ENCODE assay signal across 1 cellular context in genomic region chr1:185819798-185820197, GRCh38.
A peak's percentile ranks its signal among the peaks of the same experiment; 100 is the strongest.
TF ChIP-seq lines count a peak whose summit lies in the region.

No MANE protein-coding gene starts in this region.

TF ChIP-seq in K562, 482 proteins besides CTCF, POLR2A, EP300 and RAD21 (continued from another document):
- TF ChIP-seq ZBTB40 (IDR thresholded peaks at IDR 0.05) (no peak), ZBTB40 (CRISPR knock-in tag; IDR thresholded peaks at IDR 0.05) (no peak), NONO (IDR thresholded peaks at IDR 0.05; ENCODE audit: low read depth in 2 of 2, low read length in 1 of 2) (no peak), ARID1B (IDR thresholded peaks at IDR 0.05) (peak; percentile 82), EHMT2 (IDR thresholded peaks at IDR 0.05) (no peak), TCF7L2 (IDR thresholded peaks at IDR 0.05; ENCODE audit: low read depth, low read length) (no peak), DPF2 (IDR thresholded peaks at IDR 0.05) (peak; percentile 68), TRIM25 (IDR thresholded peaks at IDR 0.05; ENCODE audit: borderline replicate concordance) (no peak), ESRRA (IDR thresholded peaks at IDR 0.05; ENCODE audit: borderline replicate concordance, low read depth) (no peak), HBP1 (CRISPR knock-in tag; IDR thresholded peaks at IDR 0.05) (no peak), ZNF143 (CRISPR knock-in tag; IDR thresholded peaks at IDR 0.05) (no peak), TEAD4 (IDR thresholded peaks at IDR 0.05; ENCODE audit: low read length) (peak; percentile 66), TEAD4 (CRISPR knock-in tag; IDR thresholded peaks at IDR 0.05; ENCODE audit: borderline replicate concordance) (no peak), ZNF444 (CRISPR knock-in tag; IDR thresholded peaks at IDR 0.05) (no peak), TAL1 (IDR thresholded peaks at IDR 0.05) (peak; percentile 52; the same call in 1 of the 2 replicates), DEAF1 (CRISPR knock-in tag; IDR thresholded peaks at IDR 0.05) (no peak), TCF3 (CRISPR knock-in tag; IDR thresholded peaks at IDR 0.05) (peak; percentile 72), JUN (IDR thresholded peaks at IDR 0.05; ENCODE audit: borderline replicate concordance, low read depth, low read length) (no peak), JUN (CRISPR knock-in tag; IDR thresholded peaks at IDR 0.05; ENCODE audit: borderline replicate concordance) (no peak)
